ENCODE assay signal across 3 cellular contexts in the genomic region with DNA sequence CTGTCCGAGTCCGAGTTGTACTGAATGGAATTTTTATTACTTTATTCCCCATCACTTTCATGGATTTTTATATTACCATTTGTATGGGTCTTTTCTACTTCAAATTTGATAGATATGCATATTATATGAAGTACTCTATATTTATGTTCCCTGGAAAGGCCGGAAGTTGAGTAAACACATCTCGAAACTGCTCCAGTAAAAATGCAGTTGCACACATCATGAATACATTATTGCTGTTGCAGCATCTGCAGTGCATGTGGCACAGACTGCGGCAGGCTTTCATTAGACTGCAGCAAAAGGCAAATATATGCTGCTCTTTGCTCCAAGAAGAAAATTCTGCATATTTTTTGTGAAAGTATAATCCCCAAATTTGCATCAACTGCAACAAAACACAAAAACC. TPM values are rescaled to one million over a fixed set of nuclear protein-coding genes. Genes with fewer than 3 reads are reported as not detected.
"Had no signal": no experiment of that assay in that cellular context is flagged by ENCODE, and none has a peak within 500 bp of the region (broad histone marks: within the 10 kb centered on the region; RNA-seq: fewer than 3 reads in every experiment).

No MANE protein-coding gene starts in this region.

- DNase-seq: GDM1, GF-D8 had no signal

- ATAC-seq: GM12878 had no signal

- H3K4me3 ChIP-seq: GM12878 had no signal

RNA-seq across cellular contexts. Expression of gene LRRC7, which starts 48.7 kb away (rescaled TPM):
- total RNA-seq: GM12878 had no signal
